In genomic region chr4:6776920-6777635, GRCh38 we compare ENCODE assay signal across 17 cellular contexts. TPM values are rescaled to one million over a fixed set of nuclear protein-coding genes. Genes with fewer than 3 reads are reported as not detected.
A peak's percentile ranks its signal among the peaks of the same experiment; 100 is the strongest.
DNase-seq lines count a peak whose midpoint lies in the region; ATAC-seq and TF ChIP-seq lines count a peak whose summit lies in the region.
"Had no signal": no experiment of that assay in that cellular context is flagged by ENCODE, and none has a peak within 500 bp of the region (broad histone marks: within the 10 kb centered on the region; RNA-seq: fewer than 3 reads in every experiment).

No MANE protein-coding gene starts in this region.

- no peaks in the 10 kb centered on the region for H3K27me3 ChIP-seq in A673 (replicated peaks; ENCODE audit: insufficient read depth, low read depth, low read length, poor library complexity)
- H3K27me3 ChIP-seq in CD4-positive, CD25-positive, alpha-beta regulatory T cell (ENCODE audit: control insufficient read depth, insufficient read depth, low read length), result no peaks in the 10 kb centered on the region
- H3K27me3 ChIP-seq: BE2C had no signal

- H3K27ac Mint-ChIP-seq in CD4-positive, CD25-positive, alpha-beta regulatory T cell, result peak overlapping the region; percentile 66 to 87 (median 84)
- H3K27ac Mint-ChIP-seq in T-helper 1 cell treated with Interleukin-12 subunit alpha and Interleukin-12 subunit beta and Interleukin-4 antibody, amounts not matched to agents 30 μg/mL and 1 μg/mL, for 36 hours, result peak overlapping the region; percentile 42

- intact Hi-C loops in A673 (cut with micrococcal nuclease; ENCODE audit: unreplicated experiment), result no loop called here

- no peak for ATAC-seq in CD4-positive, CD25-positive, alpha-beta regulatory T cell (ENCODE audit: low read depth in 2 of 2)
- ATAC-seq in GM19455 (IDR thresholded peaks at IDR 0.05; ENCODE audit: unreplicated experiment), result no peak
- no peak for ATAC-seq in GM21447 (IDR thresholded peaks at IDR 0.05; ENCODE audit: unreplicated experiment)
- ATAC-seq: right cardiac atrium had no signal

- H3K4me1 ChIP-seq in A673 (ENCODE audit: insufficient read depth, low read length, poor library complexity, severe bottlenecking), result peaks cover 19% of the 10 kb centered on the region
- peaks cover 38% of the 10 kb centered on the region for H3K4me1 ChIP-seq in CD4-positive, CD25-positive, alpha-beta regulatory T cell (ENCODE audit: control insufficient read depth, insufficient read depth, low read length, poor library complexity, severe bottlenecking)

- no peaks in the 10 kb centered on the region for H3K36me3 Mint-ChIP-seq in CD4-positive, CD25-positive, alpha-beta regulatory T cell
- H3K36me3 Mint-ChIP-seq in T-helper 1 cell treated with Interleukin-12 subunit alpha and Interleukin-12 subunit beta and Interleukin-4 antibody, amounts not matched to agents 30 μg/mL and 1 μg/mL, for 36 hours (ENCODE audit: low read depth), result no peaks in the 10 kb centered on the region

- H3K27me3 Mint-ChIP-seq in CD4-positive, CD25-positive, alpha-beta regulatory T cell, result peaks cover 14% of the 10 kb centered on the region
- H3K27me3 Mint-ChIP-seq in T-helper 1 cell treated with Interleukin-12 subunit alpha and Interleukin-12 subunit beta and Interleukin-4 antibody, amounts not matched to agents 30 μg/mL and 1 μg/mL, for 36 hours (ENCODE audit: low read depth), result no peaks in the 10 kb centered on the region

- no peaks in the 10 kb centered on the region for H3K36me3 ChIP-seq in A673 (ENCODE audit: insufficient read depth, low read length, poor library complexity, severe bottlenecking)
- no peaks in the 10 kb centered on the region for H3K36me3 ChIP-seq in CD4-positive, CD25-positive, alpha-beta regulatory T cell (ENCODE audit: control insufficient read depth, insufficient read depth, low read length)
- H3K36me3 ChIP-seq: BE2C had no signal

- H3K4me1 Mint-ChIP-seq in CD4-positive, CD25-positive, alpha-beta regulatory T cell, result peaks cover 8 to 73% (median 44%) of the 10 kb centered on the region in 4 donors
- peaks cover 34% of the 10 kb centered on the region for H3K4me1 Mint-ChIP-seq in T-helper 1 cell treated with Interleukin-12 subunit alpha and Interleukin-12 subunit beta and Interleukin-4 antibody, amounts not matched to agents 30 μg/mL and 1 μg/mL, for 36 hours (ENCODE audit: low read depth)

- no peak overlapping the region for H3K4me3 ChIP-seq in A673 (ENCODE audit: low read depth, low read length, poor library complexity, severe bottlenecking)
- peak overlapping the region; percentile 52 for H3K4me3 ChIP-seq in CD4-positive, CD25-positive, alpha-beta regulatory T cell (ENCODE audit: low read depth, low read length)

- TF ChIP-seq CTCF in A673 (conservative IDR thresholded peaks at IDR 0.05; ENCODE audit: low read depth, low read length), result no peak

- H3K9me3 ChIP-seq in A673 (ENCODE audit: low read depth, low read length, poor library complexity, severe bottlenecking), result no peaks in the 10 kb centered on the region
- H3K9me3 ChIP-seq in CD4-positive, CD25-positive, alpha-beta regulatory T cell (ENCODE audit: control insufficient read depth in 2 of 2, low read length in 2 of 2), result no peaks in the 10 kb centered on the region
- H3K9me3 ChIP-seq: BE2C had no signal

- peak overlapping the region; percentile 72 to 83 (median 76) for H3K4me3 Mint-ChIP-seq in CD4-positive, CD25-positive, alpha-beta regulatory T cell
- H3K4me3 Mint-ChIP-seq in T-helper 1 cell treated with Interleukin-12 subunit alpha and Interleukin-12 subunit beta and Interleukin-4 antibody, amounts not matched to agents 30 μg/mL and 1 μg/mL, for 36 hours, result peak overlapping the region; percentile 22

- peak; percentile 25 for DNase-seq in A673 (ENCODE audit: low spot score)
- peak in 1 of 3 donors; percentile 58 for DNase-seq in CD4-positive, CD25-positive, alpha-beta regulatory T cell
- DNase-seq in mesenteric fat pad (ENCODE audit: low spot score), result peak; percentile 39
- no peak for DNase-seq in hippocampal formation (lab: John Stamatoyannopoulos, UW)
- DNase-seq in stimulated activated CD4-positive, alpha-beta T cell treated with anti-CD3 and anti-CD28 coated beads, Interleukin-2, amount 100 ng/mL, for 48 hours, result no peak
- DNase-seq: BE2C; caudate nucleus; DMS53; effector CD8-positive, alpha-beta T cell; HCEC 1CT; mesenchymal stem cell; NCI-H1105; NCI-H2171; right cardiac atrium had no signal

- no TSS peak for BruUV-seq in A673 (replicated peaks; lab: Mats Ljungman, UMichigan)

- peaks cover 0 to 2% (median 0%) of the 10 kb centered on the region in 7 donors for H3K9me3 Mint-ChIP-seq in CD4-positive, CD25-positive, alpha-beta regulatory T cell
- no peaks in the 10 kb centered on the region for H3K9me3 Mint-ChIP-seq in T-helper 1 cell treated with Interleukin-12 subunit alpha and Interleukin-12 subunit beta and Interleukin-4 antibody, amounts not matched to agents 30 μg/mL and 1 μg/mL, for 36 hours

- POLR2A ChIA-PET in A673 (lab: Charles Lee; ENCODE audit: low non-redundant PET), result no interaction called here

- no peak overlapping the region for H3K27ac ChIP-seq in A673 (ENCODE audit: low read depth, low read length, poor library complexity, severe bottlenecking)
- peak overlapping the region; percentile 36 for H3K27ac ChIP-seq in CD4-positive, CD25-positive, alpha-beta regulatory T cell (ENCODE audit: insufficient read depth, low read length, poor library complexity, severe bottlenecking)

- CTCF ChIA-PET in A673 (lab: Charles Lee), result no interaction called here

RNA-seq across cellular contexts. Expression of gene KIAA0232, which starts 5.4 kb away (rescaled TPM):
- total RNA-seq in A673 (2021), result 30.2 and 33.3 TPM in 2 replicates
- total RNA-seq in CD4-positive, CD25-positive, alpha-beta regulatory T cell, result 25.3 TPM
- polyA plus RNA-seq in CD4-positive, CD25-positive, alpha-beta regulatory T cell, result 10 to 100 TPM in 2 of 4 donors, 1 to 10 TPM in 2; 5.6 to 16.7 (median 10.8) TPM
- total RNA-seq in mesenteric fat pad, result 33.4 TPM

Comparison
In these comparisons a context has a peak if more than half of its experiments do, and no peak if none do; other contexts are left out.
1. DNase-seq: peak in A673 (single experiment) and mesenteric fat pad (single experiment); none in hippocampal formation (0 of 2) and stimulated activated CD4-positive, alpha-beta T cell treated with anti-CD3 and anti-CD28 coated beads, Interleukin-2, amount 100 ng/mL, for 48 hours (0 of 2).